In the genomic region with DNA sequence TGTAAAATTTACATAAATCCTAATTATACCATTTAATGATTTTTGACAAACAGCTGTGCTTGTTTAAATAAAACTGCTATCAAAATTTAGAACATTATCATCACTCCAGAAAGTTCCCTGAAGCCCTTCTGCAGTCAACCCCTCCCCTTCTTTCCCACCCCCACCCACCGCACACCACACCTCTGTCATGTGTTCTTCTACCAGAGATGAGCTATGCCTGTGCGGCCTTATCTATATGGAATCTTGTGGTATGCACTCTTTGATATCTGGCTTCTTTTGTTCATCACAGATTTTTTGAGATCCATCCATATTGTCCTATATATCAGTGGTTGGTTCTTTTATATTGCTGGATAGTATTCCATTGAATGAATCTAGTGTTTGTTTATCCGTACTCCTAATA, we compare ENCODE assay signal across 1 cellular context.
TF ChIP-seq lines count a peak whose summit lies in the region.

No MANE protein-coding gene starts in this region.

TF ChIP-seq in GM23338, 12 proteins besides CTCF, POLR2A, EP300 and RAD21:
- TF ChIP-seq, protein P1, sequence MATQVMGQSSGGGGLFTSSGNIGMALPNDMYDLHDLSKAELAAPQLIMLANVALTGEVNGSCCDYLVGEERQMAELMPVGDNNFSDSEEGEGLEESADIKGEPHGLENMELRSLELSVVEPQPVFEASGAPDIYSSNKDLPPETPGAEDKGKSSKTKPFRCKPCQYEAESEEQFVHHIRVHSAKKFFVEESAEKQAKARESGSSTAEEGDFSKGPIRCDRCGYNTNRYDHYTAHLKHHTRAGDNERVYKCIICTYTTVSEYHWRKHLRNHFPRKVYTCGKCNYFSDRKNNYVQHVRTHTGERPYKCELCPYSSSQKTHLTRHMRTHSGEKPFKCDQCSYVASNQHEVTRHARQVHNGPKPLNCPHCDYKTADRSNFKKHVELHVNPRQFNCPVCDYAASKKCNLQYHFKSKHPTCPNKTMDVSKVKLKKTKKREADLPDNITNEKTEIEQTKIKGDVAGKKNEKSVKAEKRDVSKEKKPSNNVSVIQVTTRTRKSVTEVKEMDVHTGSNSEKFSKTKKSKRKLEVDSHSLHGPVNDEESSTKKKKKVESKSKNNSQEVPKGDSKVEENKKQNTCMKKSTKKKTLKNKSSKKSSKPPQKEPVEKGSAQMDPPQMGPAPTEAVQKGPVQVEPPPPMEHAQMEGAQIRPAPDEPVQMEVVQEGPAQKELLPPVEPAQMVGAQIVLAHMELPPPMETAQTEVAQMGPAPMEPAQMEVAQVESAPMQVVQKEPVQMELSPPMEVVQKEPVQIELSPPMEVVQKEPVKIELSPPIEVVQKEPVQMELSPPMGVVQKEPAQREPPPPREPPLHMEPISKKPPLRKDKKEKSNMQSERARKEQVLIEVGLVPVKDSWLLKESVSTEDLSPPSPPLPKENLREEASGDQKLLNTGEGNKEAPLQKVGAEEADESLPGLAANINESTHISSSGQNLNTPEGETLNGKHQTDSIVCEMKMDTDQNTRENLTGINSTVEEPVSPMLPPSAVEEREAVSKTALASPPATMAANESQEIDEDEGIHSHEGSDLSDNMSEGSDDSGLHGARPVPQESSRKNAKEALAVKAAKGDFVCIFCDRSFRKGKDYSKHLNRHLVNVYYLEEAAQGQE (IDR thresholded peaks at IDR 0.05; ENCODE audit: unreplicated experiment), result no peak
- TF ChIP-seq POLR2AphosphoS5 (IDR thresholded peaks at IDR 0.05; ENCODE audit: low read depth) (no peak), ZNF331 (CRISPR knock-in tag; IDR thresholded peaks at IDR 0.05; ENCODE audit: low read depth) (no peak)
- TF ChIP-seq, protein P2, sequence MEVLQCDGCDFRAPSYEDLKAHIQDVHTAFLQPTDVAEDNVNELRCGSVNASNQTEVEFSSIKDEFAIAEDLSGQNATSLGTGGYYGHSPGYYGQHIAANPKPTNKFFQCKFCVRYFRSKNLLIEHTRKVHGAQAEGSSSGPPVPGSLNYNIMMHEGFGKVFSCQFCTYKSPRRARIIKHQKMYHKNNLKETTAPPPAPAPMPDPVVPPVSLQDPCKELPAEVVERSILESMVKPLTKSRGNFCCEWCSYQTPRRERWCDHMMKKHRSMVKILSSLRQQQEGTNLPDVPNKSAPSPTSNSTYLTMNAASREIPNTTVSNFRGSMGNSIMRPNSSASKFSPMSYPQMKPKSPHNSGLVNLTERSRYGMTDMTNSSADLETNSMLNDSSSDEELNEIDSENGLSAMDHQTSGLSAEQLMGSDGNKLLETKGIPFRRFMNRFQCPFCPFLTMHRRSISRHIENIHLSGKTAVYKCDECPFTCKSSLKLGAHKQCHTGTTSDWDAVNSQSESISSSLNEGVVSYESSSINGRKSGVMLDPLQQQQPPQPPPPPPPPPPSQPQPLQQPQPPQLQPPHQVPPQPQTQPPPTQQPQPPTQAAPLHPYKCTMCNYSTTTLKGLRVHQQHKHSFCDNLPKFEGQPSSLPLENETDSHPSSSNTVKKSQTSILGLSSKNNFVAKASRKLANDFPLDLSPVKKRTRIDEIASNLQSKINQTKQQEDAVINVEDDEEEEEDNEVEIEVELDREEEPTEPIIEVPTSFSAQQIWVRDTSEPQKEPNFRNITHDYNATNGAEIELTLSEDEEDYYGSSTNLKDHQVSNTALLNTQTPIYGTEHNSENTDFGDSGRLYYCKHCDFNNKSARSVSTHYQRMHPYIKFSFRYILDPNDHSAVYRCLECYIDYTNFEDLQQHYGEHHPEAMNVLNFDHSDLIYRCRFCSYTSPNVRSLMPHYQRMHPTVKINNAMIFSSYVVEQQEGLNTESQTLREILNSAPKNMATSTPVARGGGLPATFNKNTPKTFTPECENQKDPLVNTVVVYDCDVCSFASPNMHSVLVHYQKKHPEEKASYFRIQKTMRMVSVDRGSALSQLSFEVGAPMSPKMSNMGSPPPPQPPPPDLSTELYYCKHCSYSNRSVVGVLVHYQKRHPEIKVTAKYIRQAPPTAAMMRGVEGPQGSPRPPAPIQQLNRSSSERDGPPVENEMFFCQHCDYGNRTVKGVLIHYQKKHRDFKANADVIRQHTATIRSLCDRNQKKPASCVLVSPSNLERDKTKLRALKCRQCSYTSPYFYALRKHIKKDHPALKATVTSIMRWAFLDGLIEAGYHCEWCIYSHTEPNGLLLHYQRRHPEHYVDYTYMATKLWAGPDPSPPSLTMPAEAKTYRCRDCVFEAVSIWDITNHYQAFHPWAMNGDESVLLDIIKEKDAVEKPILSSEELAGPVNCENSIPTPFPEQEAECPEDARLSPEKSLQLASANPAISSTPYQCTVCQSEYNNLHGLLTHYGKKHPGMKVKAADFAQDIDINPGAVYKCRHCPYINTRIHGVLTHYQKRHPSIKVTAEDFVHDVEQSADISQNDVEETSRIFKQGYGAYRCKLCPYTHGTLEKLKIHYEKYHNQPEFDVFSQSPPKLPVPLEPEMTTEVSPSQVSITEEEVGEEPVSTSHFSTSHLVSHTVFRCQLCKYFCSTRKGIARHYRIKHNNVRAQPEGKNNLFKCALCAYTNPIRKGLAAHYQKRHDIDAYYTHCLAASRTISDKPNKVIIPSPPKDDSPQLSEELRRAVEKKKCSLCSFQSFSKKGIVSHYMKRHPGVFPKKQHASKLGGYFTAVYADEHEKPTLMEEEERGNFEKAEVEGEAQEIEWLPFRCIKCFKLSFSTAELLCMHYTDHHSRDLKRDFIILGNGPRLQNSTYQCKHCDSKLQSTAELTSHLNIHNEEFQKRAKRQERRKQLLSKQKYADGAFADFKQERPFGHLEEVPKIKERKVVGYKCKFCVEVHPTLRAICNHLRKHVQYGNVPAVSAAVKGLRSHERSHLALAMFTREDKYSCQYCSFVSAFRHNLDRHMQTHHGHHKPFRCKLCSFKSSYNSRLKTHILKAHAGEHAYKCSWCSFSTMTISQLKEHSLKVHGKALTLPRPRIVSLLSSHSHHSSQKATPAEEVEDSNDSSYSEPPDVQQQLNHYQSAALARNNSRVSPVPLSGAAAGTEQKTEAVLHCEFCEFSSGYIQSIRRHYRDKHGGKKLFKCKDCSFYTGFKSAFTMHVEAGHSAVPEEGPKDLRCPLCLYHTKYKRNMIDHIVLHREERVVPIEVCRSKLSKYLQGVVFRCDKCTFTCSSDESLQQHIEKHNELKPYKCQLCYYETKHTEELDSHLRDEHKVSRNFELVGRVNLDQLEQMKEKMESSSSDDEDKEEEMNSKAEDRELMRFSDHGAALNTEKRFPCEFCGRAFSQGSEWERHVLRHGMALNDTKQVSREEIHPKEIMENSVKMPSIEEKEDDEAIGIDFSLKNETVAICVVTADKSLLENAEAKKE (CRISPR knock-in tag; IDR thresholded peaks at IDR 0.05), result no peak
